ENCODE assay signal across 9 cellular contexts in the genomic region with DNA sequence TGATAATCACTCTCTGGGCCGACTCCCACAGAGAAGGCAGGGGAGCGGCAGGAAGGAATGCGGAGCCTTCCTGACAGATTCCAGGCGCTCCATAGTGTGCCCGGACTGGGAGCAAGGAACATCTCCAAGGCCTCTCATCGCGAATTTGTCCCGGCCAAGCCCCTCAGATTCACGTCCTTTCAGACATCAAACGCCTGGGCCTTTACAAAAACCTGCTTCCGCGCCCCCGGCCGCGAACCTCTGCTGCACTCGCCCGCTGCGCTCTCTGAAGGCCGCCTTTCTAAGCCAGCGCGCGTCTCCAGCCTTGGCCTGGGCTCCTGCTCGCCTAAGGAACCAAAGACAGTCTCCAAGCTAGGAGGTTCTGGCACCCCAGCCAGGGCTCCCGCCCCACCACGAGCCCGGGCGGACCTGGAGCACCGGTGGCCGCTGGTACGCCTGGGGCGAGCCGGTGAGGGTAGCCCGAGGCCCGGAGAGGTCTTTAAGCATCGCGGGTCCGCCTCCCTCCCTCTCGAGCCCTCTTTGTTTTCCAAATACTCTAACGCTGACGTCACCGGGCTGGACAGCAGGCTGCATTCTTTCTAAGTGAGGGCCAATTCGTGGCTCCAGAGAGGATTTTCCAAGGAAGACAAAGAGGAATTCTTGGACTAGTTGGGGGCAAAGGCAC. TPM values are rescaled to one million over a fixed set of nuclear protein-coding genes. Genes with fewer than 3 reads are reported as not detected.
DNase-seq lines count a peak whose midpoint lies in the region; ATAC-seq and TF ChIP-seq lines count a peak whose summit lies in the region.
"Had no signal": no experiment of that assay in that cellular context is flagged by ENCODE, and none has a peak within 500 bp of the region (broad histone marks: within the 10 kb centered on the region; RNA-seq: fewer than 3 reads in every experiment).

No MANE protein-coding gene starts in this region.

- H3K9me3 ChIP-seq in AG04450 (ENCODE audit: control insufficient read depth, insufficient read depth, low read length) (peaks cover 8% of the 10 kb centered on the region; the same call in 1 of the 2 replicates), T-helper 17 cell (ENCODE audit: control insufficient read depth, low read length, poor library complexity, severe bottlenecking) (no peaks in the 10 kb centered on the region)
- no peaks in the 10 kb centered on the region for H3K9me3 ChIP-seq in naive thymus-derived CD4-positive, alpha-beta T cell (ENCODE audit: control insufficient read depth in 2 of 3, low read length in 3 of 3)

- ATAC-seq in T-helper 17 cell (no peak), GM21529 (IDR thresholded peaks at IDR 0.05; ENCODE audit: unreplicated experiment) (no peak), HG03520 (IDR thresholded peaks at IDR 0.05; ENCODE audit: unreplicated experiment) (no peak)
- no peak for ATAC-seq in naive thymus-derived CD4-positive, alpha-beta T cell

- peaks cover 10% of the 10 kb centered on the region for H3K4me1 Mint-ChIP-seq in T-helper 17 cell
- peaks cover 7 to 13% (median 11%) of the 10 kb centered on the region in 7 donors for H3K4me1 Mint-ChIP-seq in naive thymus-derived CD4-positive, alpha-beta T cell

- DNase-seq in AG04450 (ENCODE audit: low read depth, low spot score) = peak; percentile 83
- DNase-seq in HK-2 (ENCODE audit: unreplicated experiment) = peak; percentile 74
- DNase-seq in T-helper 17 cell = no peak
- DNase-seq in fibroblast of villous mesenchyme (ENCODE audit: low read depth) = peak; percentile 90
- no peak for DNase-seq in naive thymus-derived CD4-positive, alpha-beta T cell
- no peak for DNase-seq in NCI-H2107 treated with DMSO at 0.1 percent for 48 hours (lab: John Stamatoyannopoulos, UW; ENCODE audit: unreplicated experiment)
- DNase-seq: naive B cell had no signal

- H3K9me3 Mint-ChIP-seq in naive thymus-derived CD4-positive, alpha-beta T cell = peaks cover 0 to 1% (median 0%) of the 10 kb centered on the region in 11 donors

- CTCF ChIA-PET in AG04450 (lab: Charles Lee) = interaction anchor here (1.0 to 2.0 kb wide), 6 partner anchors 9 to 104 kb away, joined by 3 to 7 read pairs (median 6); no protein-coding TSS in a partner anchor
- CTCF ChIA-PET in naive thymus-derived CD4-positive, alpha-beta T cell (lab: Charles Lee) = interaction anchor here (0.6 to 1.0 kb wide), 2 partner anchors 65 to 171 kb away, joined by 3 read pairs; no protein-coding TSS in a partner anchor

- TF ChIP-seq CTCF in AG04450 (IDR thresholded peaks at IDR 0.05; ENCODE audit: low read depth, low read length) (no peak), fibroblast of villous mesenchyme (IDR thresholded peaks at IDR 0.05; ENCODE audit: insufficient read depth, low read depth, low read length) (no peak)

- H3K4me3 ChIP-seq in AG04450 (ENCODE audit: low read depth, low read length) = peak overlapping the region; percentile 98
- peak overlapping the region; percentile 93 for H3K4me3 ChIP-seq in fibroblast of villous mesenchyme (ENCODE audit: low read depth, low read length)
- H3K4me3 ChIP-seq in naive thymus-derived CD4-positive, alpha-beta T cell (ENCODE audit: low read length) = no peak overlapping the region

- no peaks in the 10 kb centered on the region for H3K27me3 ChIP-seq in AG04450 (ENCODE audit: control insufficient read depth, insufficient read depth, low read length)
- H3K27me3 ChIP-seq in naive thymus-derived CD4-positive, alpha-beta T cell (ENCODE audit: control insufficient read depth in 2 of 2, insufficient read depth in 2 of 2, low read length in 2 of 2) = peaks cover 0 to 3% of the 10 kb centered on the region in 2 donors

- H3K27ac Mint-ChIP-seq in T-helper 17 cell = no peak overlapping the region
- H3K27ac Mint-ChIP-seq in naive thymus-derived CD4-positive, alpha-beta T cell = no peak overlapping the region
- H3K27ac Mint-ChIP-seq: naive B cell had no signal

- peak overlapping the region; percentile 93 for H3K4me3 Mint-ChIP-seq in T-helper 17 cell
- H3K4me3 Mint-ChIP-seq in naive thymus-derived CD4-positive, alpha-beta T cell = peak overlapping the region; percentile 12 to 90 (median 76)

- H3K4me1 ChIP-seq in naive thymus-derived CD4-positive, alpha-beta T cell (ENCODE audit: control insufficient read depth in 2 of 2, insufficient read depth in 2 of 2, low read length in 2 of 2) = no peaks in the 10 kb centered on the region

- peaks cover 5% of the 10 kb centered on the region for H3K36me3 Mint-ChIP-seq in T-helper 17 cell (ENCODE audit: low read depth)
- no peaks in the 10 kb centered on the region for H3K36me3 Mint-ChIP-seq in naive thymus-derived CD4-positive, alpha-beta T cell
- H3K36me3 Mint-ChIP-seq: naive B cell had no signal

- intact Hi-C loops in naive thymus-derived CD4-positive, alpha-beta T cell (cut with micrococcal nuclease) = loop anchor here in 1 of 2 donors (5.0 to 10.0 kb wide), 2 partner anchors 101 to 176 kb away; no protein-coding TSS in a partner anchor

- peak overlapping the region; percentile 100 for H3K27ac ChIP-seq in AG04450 (ENCODE audit: low read depth, low read length)
- no peak overlapping the region for H3K27ac ChIP-seq in naive thymus-derived CD4-positive, alpha-beta T cell (ENCODE audit: low read depth, low read length)

- H3K27me3 Mint-ChIP-seq in T-helper 17 cell = peaks cover 32% of the 10 kb centered on the region
- H3K27me3 Mint-ChIP-seq in naive thymus-derived CD4-positive, alpha-beta T cell = peaks cover 22 to 60% (median 37%) of the 10 kb centered on the region in 5 donors

- POLR2A ChIA-PET in AG04450 (lab: Yijun Ruan, JAX) = interaction anchor here (0.6 to 7.0 kb wide), 17 partner anchors 9 to 112 kb away, joined by 3 to 72 read pairs (median 9); partner anchors contain the start of genes ANAPC13 and CEP63
- POLR2A ChIA-PET in naive thymus-derived CD4-positive, alpha-beta T cell (lab: Charles Lee) = no interaction called here

- H3K36me3 ChIP-seq in naive thymus-derived CD4-positive, alpha-beta T cell (ENCODE audit: control insufficient read depth in 2 of 3, insufficient read depth in 3 of 3, low read length in 3 of 3) = no peaks in the 10 kb centered on the region

RNA-seq across cellular contexts. Expression of gene AMOTL2, which starts 0.8 kb away (rescaled TPM):
- polyA plus RNA-seq in AG04450 (2011; rRNA removed) = 74.5 and 78.9 TPM in 2 replicates
- polyA minus RNA-seq in AG04450 (2011; rRNA and poly(A)+ RNA removed) = 111 and 136 TPM in 2 replicates
- total RNA-seq in T-helper 17 cell = not detected
- 129 and 236 TPM in 2 replicates for total RNA-seq in fibroblast of villous mesenchyme
- total RNA-seq in naive thymus-derived CD4-positive, alpha-beta T cell = not detected
- under 1 TPM in 1 of 2 donors, not detected in 1; 0.10 TPM for polyA plus RNA-seq in naive thymus-derived CD4-positive, alpha-beta T cell

Comparison
In these comparisons a context has a peak if more than half of its experiments do, and no peak if none do; other contexts are left out.
1. DNase-seq: peak in AG04450 (single experiment), HK-2 (single experiment) and fibroblast of villous mesenchyme (single experiment); none in T-helper 17 cell (0 of 3), naive thymus-derived CD4-positive, alpha-beta T cell (0 of 9) and NCI-H2107 treated with DMSO at 0.1 percent for 48 hours (single experiment).
2. RNA of gene AMOTL2, which starts 0.8 kb away (total RNA-seq): 129 to 236 TPM in fibroblast of villous mesenchyme; not detected in T-helper 17 cell and not detected in naive thymus-derived CD4-positive, alpha-beta T cell; every median in the first group is over 100 times any median in the second.